ENCODE assay signal across 8 cellular contexts in genomic region chr1:11692899-11693590, GRCh38. TPM values are rescaled to one million over a fixed set of nuclear protein-coding genes. Genes with fewer than 3 reads are reported as not detected.
DNase-seq lines count a peak whose midpoint lies in the region; ATAC-seq, FAIRE-seq and TF ChIP-seq lines count a peak whose summit lies in the region.

No MANE protein-coding gene starts in this region.

- in situ Hi-C loops in GM23248 (cut with MboI) = no loop called here

- H2BK5ac ChIP-seq in mesenchymal stem cell (ENCODE audit: low read depth, low read length, poor library complexity, severe bottlenecking) = no peak overlapping the region

- H3K79me2 ChIP-seq in GM23248 (ENCODE audit: insufficient read depth) = no peaks in the 10 kb centered on the region
- no peaks in the 10 kb centered on the region for H3K79me2 ChIP-seq in astrocyte (ENCODE audit: insufficient read depth, low read length)

- no peak overlapping the region for H3K4me2 ChIP-seq in GM23248 (ENCODE audit: unreplicated experiment)
- peak overlapping the region; percentile 86 for H3K4me2 ChIP-seq in astrocyte (ENCODE audit: low read length)
- no peak overlapping the region for H3K4me2 ChIP-seq in mesenchymal stem cell (ENCODE audit: low read length, poor library complexity, severe bottlenecking)

- H3K9me3 Mint-ChIP-seq in astrocyte (ENCODE audit: unreplicated experiment) = peaks cover 2% of the 10 kb centered on the region

- no peak overlapping the region for H4K8ac ChIP-seq in mesenchymal stem cell (ENCODE audit: low read length)

- H3K9me3 ChIP-seq in GM23248 (ENCODE audit: low read depth) (no peaks in the 10 kb centered on the region), astrocyte (ENCODE audit: insufficient read depth, low read depth, low read length) (no peaks in the 10 kb centered on the region), mesenchymal stem cell (ENCODE audit: control insufficient read depth, low read length) (no peaks in the 10 kb centered on the region), Peyer's patch (no peaks in the 10 kb centered on the region), WERI-Rb-1 (ENCODE audit: severe bottlenecking) (no peaks in the 10 kb centered on the region)

- H2BK120ac ChIP-seq in mesenchymal stem cell (ENCODE audit: low read depth, low read length) = no peak overlapping the region

- no peak overlapping the region for H3K4ac ChIP-seq in mesenchymal stem cell (ENCODE audit: low read depth in 1 of 2, low read length in 2 of 2)

- peaks cover 13% of the 10 kb centered on the region for H3K4me1 ChIP-seq in GM23248 (ENCODE audit: insufficient read depth)
- H3K4me1 ChIP-seq in astrocyte (ENCODE audit: insufficient read depth, low read length) = peaks cover 23% of the 10 kb centered on the region
- H3K4me1 ChIP-seq in mesenchymal stem cell (ENCODE audit: control insufficient read depth, insufficient read depth, low read depth, low read length) = peaks cover 29% of the 10 kb centered on the region
- H3K4me1 ChIP-seq in Peyer's patch = peaks cover 0 to 28% (median 8%) of the 10 kb centered on the region in 4 donors

- H3K27ac ChIP-seq in GM23248 = no peak overlapping the region
- no peak overlapping the region for H3K27ac ChIP-seq in astrocyte (ENCODE audit: low read depth, low read length)
- no peak overlapping the region for H3K27ac ChIP-seq in mesenchymal stem cell (ENCODE audit: low read length, poor library complexity, severe bottlenecking)
- H3K27ac ChIP-seq in Peyer's patch = no peak overlapping the region
- H3K27ac ChIP-seq in WERI-Rb-1 = no peak overlapping the region

- no peaks in the 10 kb centered on the region for H3F3A ChIP-seq in GM23248 (ENCODE audit: insufficient read depth)

- FAIRE-seq in astrocyte (lab: Jason Lieb, UNC) = peak; percentile 89

- TF ChIP-seq CTCF in astrocyte (IDR thresholded peaks at IDR 0.05; ENCODE audit: insufficient read depth, low read depth, low read length) (no peak), Peyer's patch (IDR thresholded peaks at IDR 0.05) (no peak), WERI-Rb-1 (IDR thresholded peaks at IDR 0.05; ENCODE audit: low read depth, low read length) (no peak)

- no peaks in the 10 kb centered on the region for H3K79me1 ChIP-seq in mesenchymal stem cell (replicated peaks; ENCODE audit: low read length, poor library complexity, severe bottlenecking)

- H3K23ac ChIP-seq in mesenchymal stem cell (ENCODE audit: low read length in 2 of 2) = no peak overlapping the region

- H3K9me2 ChIP-seq in GM23248 (ENCODE audit: insufficient read depth) = no peaks in the 10 kb centered on the region

- H2AFZ ChIP-seq in GM23248 (no peak overlapping the region), astrocyte (ENCODE audit: low read depth, low read length) (no peak overlapping the region), mesenchymal stem cell (ENCODE audit: low read depth, low read length) (no peak overlapping the region)

- H2AK5ac ChIP-seq in mesenchymal stem cell (ENCODE audit: low read length, severe bottlenecking) = no peak overlapping the region

- H3K27me3 Mint-ChIP-seq in astrocyte (ENCODE audit: low read depth, unreplicated experiment) = peaks cover 62% of the 10 kb centered on the region

- H3K18ac ChIP-seq in mesenchymal stem cell (ENCODE audit: low read depth in 1 of 2, low read length in 2 of 2) = no peak overlapping the region

- H3K14ac ChIP-seq in mesenchymal stem cell (ENCODE audit: low read length in 2 of 2) = no peak overlapping the region

- H3K4me3 Mint-ChIP-seq in astrocyte (ENCODE audit: unreplicated experiment) = peak overlapping the region; percentile 70

- ATAC-seq in GM19467 (IDR thresholded peaks at IDR 0.05; ENCODE audit: unreplicated experiment) = no peak

- H3K36me3 ChIP-seq in GM23248 (ENCODE audit: low read depth) = no peaks in the 10 kb centered on the region
- H3K36me3 ChIP-seq in astrocyte (ENCODE audit: insufficient read depth, low read length) = no peaks in the 10 kb centered on the region
- peaks cover 0 to 3% of the 10 kb centered on the region in 2 experiments for H3K36me3 ChIP-seq in mesenchymal stem cell (ENCODE audit: control insufficient read depth in 1 of 2, insufficient read depth in 2 of 2, low read depth in 1 of 2, low read length in 2 of 2)
- H3K36me3 ChIP-seq in Peyer's patch = no peaks in the 10 kb centered on the region
- no peaks in the 10 kb centered on the region for H3K36me3 ChIP-seq in WERI-Rb-1

- H2BK15ac ChIP-seq in mesenchymal stem cell (ENCODE audit: low read depth, poor library complexity, severe bottlenecking) = no peak overlapping the region

- no peak for TF ChIP-seq POLR2A in Peyer's patch (IDR thresholded peaks at IDR 0.05)

- no peak overlapping the region for H3K27ac Mint-ChIP-seq in astrocyte (ENCODE audit: unreplicated experiment)

- DNase-seq in GM23248 (peak; percentile 95), RPMI7951 (ENCODE audit: low read depth) (peak; percentile 93), astrocyte (ENCODE audit: low read depth) (peak; percentile 82), mesenchymal stem cell (peak; percentile 18), Peyer's patch (no peak), WERI-Rb-1 (no peak), ecto neural progenitor cell (ENCODE audit: low spot score) (no peak)

- WGBS in GM23248 (ENCODE audit: low coverage in 1 of 2, low lambda C conversion rate in 2 of 2, missing lambda C conversion rate in 2 of 2), 2 experiments = 0 to 3% methylated on average over 6 to 7 of the region's 7 CpGs
- WGBS in mesenchymal stem cell = 45% methylated on average over 6 of the region's 7 CpGs

- H3K9ac ChIP-seq in GM23248 (no peak overlapping the region), astrocyte (ENCODE audit: low read length) (no peak overlapping the region), mesenchymal stem cell (ENCODE audit: low read length) (no peak overlapping the region)

- no peak overlapping the region for H4K91ac ChIP-seq in mesenchymal stem cell (ENCODE audit: low read length)

- H3K4me3 ChIP-seq in GM23248 (no peak overlapping the region), astrocyte (ENCODE audit: insufficient read depth, low read depth, low read length) (peak overlapping the region; percentile 28), mesenchymal stem cell (ENCODE audit: insufficient read depth in 1 of 2, low read depth in 1 of 2, low read length in 2 of 2) (no peak overlapping the region), Peyer's patch (no peak overlapping the region), WERI-Rb-1 (ENCODE audit: low read depth, low read length) (no peak overlapping the region)

- no peaks in the 10 kb centered on the region for H3K36me3 Mint-ChIP-seq in astrocyte (ENCODE audit: low read depth, unreplicated experiment)

- H4K20me1 ChIP-seq in GM23248 (ENCODE audit: insufficient read depth) = no peaks in the 10 kb centered on the region
- peaks cover 24% of the 10 kb centered on the region for H4K20me1 ChIP-seq in astrocyte (ENCODE audit: insufficient read depth, low read length)

- peaks cover 7% of the 10 kb centered on the region for H3K4me1 Mint-ChIP-seq in astrocyte (ENCODE audit: low read depth, unreplicated experiment)

- peaks cover 23% of the 10 kb centered on the region for H3K27me3 ChIP-seq in GM23248 (replicated peaks; ENCODE audit: insufficient read depth)
- peaks cover 23% of the 10 kb centered on the region for H3K27me3 ChIP-seq in astrocyte (ENCODE audit: insufficient read depth, low read length)
- peaks cover 72 to 77% of the 10 kb centered on the region in 2 experiments for H3K27me3 ChIP-seq in mesenchymal stem cell (ENCODE audit: control insufficient read depth in 1 of 2, insufficient read depth in 1 of 2, low read length in 2 of 2)
- H3K27me3 ChIP-seq in Peyer's patch = peaks cover 0 to 21% of the 10 kb centered on the region in 2 donors
- H3K27me3 ChIP-seq in WERI-Rb-1 (ENCODE audit: insufficient read depth, low read depth, severe bottlenecking) = no peaks in the 10 kb centered on the region

- no peak overlapping the region for H2BK12ac ChIP-seq in mesenchymal stem cell (ENCODE audit: low read length in 2 of 2)

RNA-seq across cellular contexts. Expression of gene DRAXIN, which starts 1.5 kb away (rescaled TPM):
- 0.11 TPM in 1 of 2 replicates, not detected in the other for total RNA-seq in GM23248 (2014; rRNA removed; shearing (Covaris generic))
- polyA plus RNA-seq in GM23248 (2016; fragmentation: Nextera tagmentation; extraction: Ambion mirVana) = 0.04 and 0.06 TPM in 2 replicates
- total RNA-seq in RPMI7951 (2014; rRNA removed; shearing (Covaris generic)) = under 0.01 and 0.10 TPM in 2 replicates
- total RNA-seq in astrocyte = 0.79 and 1.7 TPM in 2 replicates
- polyA plus RNA-seq in mesenchymal stem cell (2013, experiment 1 of 2) = not detected
- under 0.01 TPM for polyA plus RNA-seq in mesenchymal stem cell (2013, experiment 2 of 2)
- not detected for total RNA-seq in Peyer's patch

RNA-seq across cellular contexts. Expression of gene MAD2L2, which starts 12.1 kb away (rescaled TPM):
- total RNA-seq in GM23248 (2014; rRNA removed; shearing (Covaris generic)) = 54.5 and 61.2 TPM in 2 replicates
- 67.8 and 70.6 TPM in 2 replicates for polyA plus RNA-seq in GM23248 (2016; fragmentation: Nextera tagmentation; extraction: Ambion mirVana)
- 143 and 155 TPM in 2 replicates for total RNA-seq in RPMI7951 (2014; rRNA removed; shearing (Covaris generic))
- total RNA-seq in astrocyte (29.3 and 30.1 TPM in 2 replicates), Peyer's patch (10 to 100 TPM in 3 of 4 donors, 1 to 10 TPM in 1; 10.0 to 50.3 (median 11.5) TPM)
- polyA plus RNA-seq in mesenchymal stem cell (2013, experiment 1 of 2) = 25.7 TPM
- polyA plus RNA-seq in mesenchymal stem cell (2013, experiment 2 of 2) = 26.3 TPM

RNA-seq across cellular contexts. Expression of gene FBXO6, which starts 29.0 kb away (rescaled TPM):
- 9.4 and 10.9 TPM in 2 replicates for total RNA-seq in GM23248 (2014; rRNA removed; shearing (Covaris generic))
- polyA plus RNA-seq in GM23248 (2016; fragmentation: Nextera tagmentation; extraction: Ambion mirVana) = 11.8 TPM in 2 replicates
- 2.3 and 2.9 TPM in 2 replicates for total RNA-seq in RPMI7951 (2014; rRNA removed; shearing (Covaris generic))
- total RNA-seq in astrocyte (9.7 and 9.8 TPM in 2 replicates), Peyer's patch (10 to 100 TPM in 2 of 4 donors, 1 to 10 TPM in 1, not detected in 1; 5.6 to 10.3 (median 10.3) TPM)
- 6.2 TPM for polyA plus RNA-seq in mesenchymal stem cell (2013, experiment 1 of 2)
- polyA plus RNA-seq in mesenchymal stem cell (2013, experiment 2 of 2) = 6.3 TPM

RNA-seq across cellular contexts. Expression of gene FBXO44, which starts 38.4 kb away (rescaled TPM):
- 16.6 and 20.6 TPM in 2 replicates for total RNA-seq in GM23248 (2014; rRNA removed; shearing (Covaris generic))
- 17.8 and 19.4 TPM in 2 replicates for polyA plus RNA-seq in GM23248 (2016; fragmentation: Nextera tagmentation; extraction: Ambion mirVana)
- total RNA-seq in RPMI7951 (2014; rRNA removed; shearing (Covaris generic)) = 4.7 and 6.7 TPM in 2 replicates
- 31.6 and 34.4 TPM in 2 replicates for total RNA-seq in astrocyte
- 17.4 TPM for polyA plus RNA-seq in mesenchymal stem cell (2013, experiment 1 of 2)
- polyA plus RNA-seq in mesenchymal stem cell (2013, experiment 2 of 2) = 14.8 TPM
- total RNA-seq in Peyer's patch = 10 to 100 TPM; 11.2 to 43.7 (median 15.0) TPM

RNA-seq across cellular contexts. Expression of gene FBXO2, which starts 38.8 kb away (rescaled TPM):
- total RNA-seq in GM23248 (2014; rRNA removed; shearing (Covaris generic)) = 1.1 and 3.7 TPM in 2 replicates
- polyA plus RNA-seq in GM23248 (2016; fragmentation: Nextera tagmentation; extraction: Ambion mirVana) = 0.32 and 0.54 TPM in 2 replicates
- total RNA-seq in RPMI7951 (2014; rRNA removed; shearing (Covaris generic)) = 0.10 and 0.36 TPM in 2 replicates
- total RNA-seq in astrocyte (54.9 and 64.0 TPM in 2 replicates), Peyer's patch (1 to 10 TPM; 1.7 to 7.4 (median 2.8) TPM)
- 3.1 TPM for polyA plus RNA-seq in mesenchymal stem cell (2013, experiment 1 of 2)
- polyA plus RNA-seq in mesenchymal stem cell (2013, experiment 2 of 2) = 3.7 TPM

Comparison
In these comparisons a context has a peak if more than half of its experiments do, and no peak if none do; other contexts are left out.
1. DNase-seq: peak in GM23248 (single experiment), RPMI7951 (single experiment), astrocyte (single experiment) and mesenchymal stem cell (single experiment); none in Peyer's patch (0 of 3), WERI-Rb-1 (single experiment) and ecto neural progenitor cell (single experiment).